In the genomic region with DNA sequence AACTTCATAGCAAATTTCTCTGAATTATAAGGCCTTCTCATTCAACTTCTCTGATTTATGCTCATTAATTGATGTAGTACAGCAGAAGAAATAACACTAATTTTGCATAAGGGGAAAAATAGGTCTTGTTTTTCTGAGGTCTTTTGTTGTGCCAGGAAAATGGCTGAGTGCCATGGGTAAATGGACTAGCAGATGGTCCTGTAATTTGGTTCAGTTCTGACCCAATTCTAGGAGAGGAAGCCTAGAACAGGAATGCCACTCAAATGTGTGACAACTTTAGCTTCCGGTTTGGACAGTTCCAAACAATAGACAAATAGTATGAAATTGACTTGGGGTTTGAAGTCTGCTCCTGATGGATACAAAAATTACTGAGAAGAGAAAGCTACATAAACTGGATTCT, we compare ENCODE assay signal across 8 cellular contexts. TPM values are rescaled to one million over a fixed set of nuclear protein-coding genes. Genes with fewer than 3 reads are reported as not detected.
"Had no signal": no experiment of that assay in that cellular context is flagged by ENCODE, and none has a peak within 500 bp of the region (broad histone marks: within the 10 kb centered on the region; RNA-seq: fewer than 3 reads in every experiment).

No MANE protein-coding gene starts in this region.

- DNase-seq: GM23248, GOT3, H7, IMR-90, KG1 had no signal

- ATAC-seq: HCT116, K562 had no signal

RNA-seq across cellular contexts. Expression of gene RAB9B, which starts 6.2 kb away (rescaled TPM):
- total RNA-seq: HT-29, K562 had no signal

RNA-seq across cellular contexts. Expression of gene PLP1, which starts 49.2 kb away (rescaled TPM):
- total RNA-seq: HT-29, K562 had no signal
